ENCODE assay signal across 16 cellular contexts in genomic region chr5:1298067-1298551, GRCh38. TPM values are rescaled to one million over a fixed set of nuclear protein-coding genes. Genes with fewer than 3 reads are reported as not detected.
"Had no signal": no experiment of that assay in that cellular context is flagged by ENCODE, and none has a peak within 500 bp of the region (broad histone marks: within the 10 kb centered on the region; RNA-seq: fewer than 3 reads in every experiment).

No MANE protein-coding gene starts in this region.

- H3K27ac Mint-ChIP-seq: activated CD8-positive, alpha-beta T cell treated with anti-CD3 and anti-CD28 coated beads for 36 hours; activated T-helper 17 cell treated with anti-CD3 and anti-CD28 coated beads, Interleukin-2, amount 50 U/mL, for 72 hours; dendritic cell treated with granulocyte-macrophage colony-stimulating factor and Interleukin-4, amounts not matched to agents 40 ng/mL and 50 ng/mL, for 4 days; type B pancreatic cell had no signal

- H3K27me3 Mint-ChIP-seq: activated CD8-positive, alpha-beta T cell treated with anti-CD3 and anti-CD28 coated beads for 36 hours; activated T-helper 17 cell treated with anti-CD3 and anti-CD28 coated beads, Interleukin-2, amount 50 U/mL, for 72 hours had no signal

- H3K36me3 Mint-ChIP-seq: type B pancreatic cell had no signal

- H3K27ac ChIP-seq: foreskin keratinocyte had no signal

- H3K4me1 ChIP-seq: foreskin keratinocyte had no signal

- H3K4me1 Mint-ChIP-seq: activated T-helper 17 cell treated with anti-CD3 and anti-CD28 coated beads, Interleukin-2, amount 50 U/mL, for 72 hours had no signal

- H3K9me3 Mint-ChIP-seq: activated CD8-positive, alpha-beta T cell treated with anti-CD3 and anti-CD28 coated beads for 36 hours; activated T-helper 17 cell treated with anti-CD3 and anti-CD28 coated beads, Interleukin-2, amount 50 U/mL, for 72 hours; dendritic cell treated with granulocyte-macrophage colony-stimulating factor and Interleukin-4, amounts not matched to agents 40 ng/mL and 50 ng/mL, for 4 days; type B pancreatic cell had no signal

- ATAC-seq: activated CD8-positive, alpha-beta T cell treated with anti-CD3 and anti-CD28 coated beads for 36 hours; activated T-helper 17 cell treated with anti-CD3 and anti-CD28 coated beads, Interleukin-2, amount 50 U/mL, for 72 hours; foreskin keratinocyte had no signal

- DNase-seq: activated CD4-positive, alpha-beta T cell treated with anti-CD3 and anti-CD28 coated beads for 4 hours; activated CD8-positive, alpha-beta T cell treated with anti-CD3 and anti-CD28 coated beads for 36 hours; cerebellar nuclear complex; effector memory CD4-positive, alpha-beta T cell; foreskin keratinocyte; glutamatergic neuron; SIG-M5; stimulated activated CD4-positive, alpha-beta T cell treated with anti-CD3 and anti-CD28 coated beads, Interleukin-4, amount 100 ng/mL, for 24 hours; stimulated activated naive CD4-positive, alpha-beta T cell; substantia nigra had no signal

- H3K4me3 Mint-ChIP-seq: activated CD8-positive, alpha-beta T cell treated with anti-CD3 and anti-CD28 coated beads for 36 hours; activated T-helper 17 cell treated with anti-CD3 and anti-CD28 coated beads, Interleukin-2, amount 50 U/mL, for 72 hours; dendritic cell treated with granulocyte-macrophage colony-stimulating factor and Interleukin-4, amounts not matched to agents 40 ng/mL and 50 ng/mL, for 4 days; type B pancreatic cell had no signal

RNA-seq across cellular contexts. Expression of gene TERT, which starts 3.2 kb away (rescaled TPM):
- total RNA-seq: aorta, lung microvascular endothelial cell, skeletal muscle tissue had no signal
